In genomic region chr13:29196409-29197074, GRCh38 we compare ENCODE assay signal across 10 cellular contexts.
DNase-seq lines count a peak whose midpoint lies in the region; ATAC-seq lines count a peak whose summit lies in the region.
"Had no signal": no experiment of that assay in that cellular context is flagged by ENCODE, and none has a peak within 500 bp of the region (broad histone marks: within the 10 kb centered on the region; RNA-seq: fewer than 3 reads in every experiment).

No MANE protein-coding gene starts in this region.

- in situ Hi-C loops in ACHN (cut with HindIII; ENCODE audit: low pct_ligation_motif_present, low pct_unique_long_range_greater_than_20kb, low sequenced_read_pairs): no loop called here

- intact Hi-C loops in left cardiac atrium (cut with DNase I): no loop called here
- intact Hi-C loops in Right ventricle myocardium superior (cut with DNase I): no loop called here

- DNase-seq in left cardiac atrium: no peak
- DNase-seq in activated CD4-positive, alpha-beta T cell treated with anti-CD3 and anti-CD28 coated beads, Interleukin-2, amount 50 U/mL, for 48 hours: no peak
- no peak for DNase-seq in Right ventricle myocardium superior
- DNase-seq in ACHN: no peak
- DNase-seq: islet precursor cell, NCI-H1436 had no signal

- peak; percentile 95 for ATAC-seq in GM18498 (IDR thresholded peaks at IDR 0.05; ENCODE audit: unreplicated experiment)
- ATAC-seq in GM19467 (IDR thresholded peaks at IDR 0.05; ENCODE audit: unreplicated experiment): peak; percentile 83
- peak; percentile 91 for ATAC-seq in HG02943 (IDR thresholded peaks at IDR 0.05; ENCODE audit: low read depth, unreplicated experiment)
- peak; percentile 82 for ATAC-seq in HG03575 (IDR thresholded peaks at IDR 0.05; ENCODE audit: extremely low read depth, insufficient number of reproducible peaks, low FRiP score, unreplicated experiment)
- no peak for ATAC-seq in left cardiac atrium
- ATAC-seq in Right ventricle myocardium superior (ENCODE audit: poor library complexity): no peak

Comparison
In these comparisons a context has a peak if more than half of its experiments do, and no peak if none do; other contexts are left out.
1. ATAC-seq: peak in GM18498 (single experiment), GM19467 (single experiment), HG02943 (single experiment) and HG03575 (single experiment); none in left cardiac atrium (0 of 2) and Right ventricle myocardium superior (single experiment).